10 cellular contexts compared by ENCODE assay signal in genomic region chr1:24294757-24295371, GRCh38. TPM values are rescaled to one million over a fixed set of nuclear protein-coding genes. Genes with fewer than 3 reads are reported as not detected.
DNase-seq lines count a peak whose midpoint lies in the region; ATAC-seq and TF ChIP-seq lines count a peak whose summit lies in the region.
"Had no signal": no experiment of that assay in that cellular context is flagged by ENCODE, and none has a peak within 500 bp of the region (broad histone marks: within the 10 kb centered on the region; RNA-seq: fewer than 3 reads in every experiment).

No MANE protein-coding gene starts in this region.

- no peaks in the 10 kb centered on the region for H3K27me3 ChIP-seq in suprapubic skin

- no peak for ATAC-seq in HG02840 (IDR thresholded peaks at IDR 0.05; ENCODE audit: low FRiP score, unreplicated experiment)

- DNase-seq in HFF-Myc (ENCODE audit: extremely low read depth, low read depth): peak; percentile 67
- no peak for DNase-seq in astrocyte of the spinal cord (ENCODE audit: low read depth, low spot score)
- peak; percentile 92 for DNase-seq in left kidney (ENCODE audit: low read depth, low spot score)
- peak; percentile 92 to 94 for DNase-seq in suprapubic skin (ENCODE audit: low spot score in 2 of 2)
- no peak for DNase-seq in putamen (ENCODE audit: low spot score)
- DNase-seq in middle frontal gyrus (ENCODE audit: extremely low spot score, low spot score): no peak
- DNase-seq in activated T-helper 2 cell treated with anti-CD3 and anti-CD28 coated beads, Interferon-gamma antibody, Interleukin-2, Interleukin-4, amounts not matched to agents 10 μg/mL and 5 μg/mL and 100 μg/mL, durations not matched to agents 14 hours and 24 hours and 36 hours (ENCODE audit: low spot score): no peak

- H3K9me3 Mint-ChIP-seq in activated T-helper 2 cell treated with anti-CD3 and anti-CD28 coated beads, Interferon-gamma antibody, Interleukin-2, Interleukin-4, amounts not matched to agents 10 μg/mL and 5 μg/mL and 100 μg/mL, durations not matched to agents 14 hours and 24 hours and 36 hours: no peaks in the 10 kb centered on the region

- H3K4me1 Mint-ChIP-seq in activated T-helper 2 cell treated with anti-CD3 and anti-CD28 coated beads, Interferon-gamma antibody, Interleukin-2, Interleukin-4, amounts not matched to agents 10 μg/mL and 5 μg/mL and 100 μg/mL, durations not matched to agents 14 hours and 24 hours and 36 hours (ENCODE audit: low read depth): no peaks in the 10 kb centered on the region

- no peak overlapping the region for H3K27ac Mint-ChIP-seq in activated T-helper 2 cell treated with anti-CD3 and anti-CD28 coated beads, Interferon-gamma antibody, Interleukin-2, Interleukin-4, amounts not matched to agents 10 μg/mL and 5 μg/mL and 100 μg/mL, durations not matched to agents 14 hours and 24 hours and 36 hours
- H3K27ac Mint-ChIP-seq: activated naive CD8-positive, alpha-beta T cell had no signal

- no peaks in the 10 kb centered on the region for H3K36me3 Mint-ChIP-seq in activated T-helper 2 cell treated with anti-CD3 and anti-CD28 coated beads, Interferon-gamma antibody, Interleukin-2, Interleukin-4, amounts not matched to agents 10 μg/mL and 5 μg/mL and 100 μg/mL, durations not matched to agents 14 hours and 24 hours and 36 hours (ENCODE audit: low read depth)
- H3K36me3 Mint-ChIP-seq: activated naive CD8-positive, alpha-beta T cell had no signal

- 23% methylated on average over 8 of the region's 8 CpGs for WGBS in suprapubic skin

- no peaks in the 10 kb centered on the region for H3K36me3 ChIP-seq in suprapubic skin

- no peaks in the 10 kb centered on the region for H3K9me3 ChIP-seq in suprapubic skin

- TF ChIP-seq CTCF in HFF-Myc (IDR thresholded peaks at IDR 0.05; ENCODE audit: low read depth, low read length, missing control alignments) (peak; percentile 32), astrocyte of the spinal cord (IDR thresholded peaks at IDR 0.05; ENCODE audit: low read depth, low read length) (peak; percentile 13), suprapubic skin (IDR thresholded peaks at IDR 0.05) (peak in 1 of 2 donors; percentile 34)

- TF ChIP-seq POLR2A in suprapubic skin (IDR thresholded peaks at IDR 0.05): peak in 1 of 2 donors; percentile 19

- H3K27me3 Mint-ChIP-seq in activated T-helper 2 cell treated with anti-CD3 and anti-CD28 coated beads, Interferon-gamma antibody, Interleukin-2, Interleukin-4, amounts not matched to agents 10 μg/mL and 5 μg/mL and 100 μg/mL, durations not matched to agents 14 hours and 24 hours and 36 hours (ENCODE audit: low read depth): peaks cover 36% of the 10 kb centered on the region

- in situ Hi-C loops in astrocyte of the spinal cord (cut with HindIII; ENCODE audit: low sequenced_read_pairs): no loop called here

- TF ChIP-seq EP300 in suprapubic skin (IDR thresholded peaks at IDR 0.05): no peak

- intact Hi-C loops in activated T-helper 2 cell treated with anti-CD3 and anti-CD28 coated beads, Interferon-gamma antibody, Interleukin-2, Interleukin-4, amounts not matched to agents 10 μg/mL and 5 μg/mL and 100 μg/mL, durations not matched to agents 14 hours and 24 hours and 36 hours (cut with micrococcal nuclease): no loop called here

- H3K4me3 ChIP-seq in HFF-Myc (replicated peaks; ENCODE audit: low read depth, low read length) (no peak overlapping the region), astrocyte of the spinal cord (ENCODE audit: low read depth, low read length) (no peak overlapping the region), suprapubic skin (no peak overlapping the region)

- peaks cover 47% of the 10 kb centered on the region for H3K4me1 ChIP-seq in suprapubic skin

- peak overlapping the region; percentile 90 for H3K27ac ChIP-seq in suprapubic skin

- no peak overlapping the region for H3K4me3 Mint-ChIP-seq in activated T-helper 2 cell treated with anti-CD3 and anti-CD28 coated beads, Interferon-gamma antibody, Interleukin-2, Interleukin-4, amounts not matched to agents 10 μg/mL and 5 μg/mL and 100 μg/mL, durations not matched to agents 14 hours and 24 hours and 36 hours (ENCODE audit: low read depth)
- H3K4me3 Mint-ChIP-seq: activated naive CD8-positive, alpha-beta T cell had no signal

RNA-seq across cellular contexts. Expression of gene GRHL3, which starts 24.3 kb away (rescaled TPM):
- total RNA-seq in suprapubic skin: 100 to 1,000 TPM in 3 of 4 donors, 10 to 100 TPM in 1; 93.6 to 154 (median 129) TPM
- not detected in 2 replicates for total RNA-seq in activated T-helper 2 cell treated with anti-CD3 and anti-CD28 coated beads, Interferon-gamma antibody, Interleukin-2, Interleukin-4, amounts not matched to agents 10 μg/mL and 5 μg/mL and 100 μg/mL, durations not matched to agents 14 hours and 24 hours and 36 hours
- total RNA-seq: SK-MEL-5 had no signal

Comparison
In these comparisons a context has a peak if more than half of its experiments do, and no peak if none do; other contexts are left out.
1. DNase-seq: peak in HFF-Myc (single experiment), left kidney (single experiment) and suprapubic skin (2 of 2); none in astrocyte of the spinal cord (single experiment), putamen (single experiment), middle frontal gyrus (single experiment) and activated T-helper 2 cell treated with anti-CD3 and anti-CD28 coated beads, Interferon-gamma antibody, Interleukin-2, Interleukin-4, amounts not matched to agents 10 μg/mL and 5 μg/mL and 100 μg/mL, durations not matched to agents 14 hours and 24 hours and 36 hours (single experiment).
2. RNA of gene GRHL3, which starts 24.3 kb away (total RNA-seq): 93.6 to 154 TPM in suprapubic skin; not detected in activated T-helper 2 cell treated with anti-CD3 and anti-CD28 coated beads, Interferon-gamma antibody, Interleukin-2, Interleukin-4, amounts not matched to agents 10 μg/mL and 5 μg/mL and 100 μg/mL, durations not matched to agents 14 hours and 24 hours and 36 hours; every median in the first group is over 10 times any median in the second.